10 cellular contexts compared by ENCODE assay signal in the genomic region with DNA sequence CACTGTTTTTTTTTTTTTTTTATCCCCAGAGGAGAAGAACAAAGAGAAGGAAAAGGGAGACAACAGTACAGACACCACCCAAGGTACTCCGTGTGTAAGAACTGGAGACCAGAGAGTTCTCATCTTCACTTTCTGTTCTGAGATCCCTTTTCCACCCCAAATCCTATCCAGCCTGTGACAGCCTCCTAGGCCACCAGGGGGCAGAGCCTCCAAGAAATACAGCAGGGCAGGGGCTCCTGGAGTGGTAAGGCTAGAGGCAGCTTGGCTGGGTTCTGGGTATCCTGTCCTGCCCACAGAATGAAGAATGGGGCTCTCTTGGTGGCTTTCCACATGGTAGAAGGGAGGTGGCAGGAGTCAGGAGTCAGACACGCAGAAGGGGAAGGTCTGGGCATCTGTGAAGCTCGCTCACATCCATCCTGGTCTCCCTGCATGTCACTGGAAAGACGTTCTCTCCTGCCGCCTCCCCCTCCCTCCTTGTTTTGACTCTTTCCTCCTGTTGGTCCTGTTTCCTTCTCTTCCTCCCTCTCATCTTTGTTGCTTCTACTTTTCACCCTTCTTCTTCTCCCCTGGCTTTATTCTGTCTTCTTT. TPM values are rescaled to one million over a fixed set of nuclear protein-coding genes. Genes with fewer than 3 reads are reported as not detected.
A peak's percentile ranks its signal among the peaks of the same experiment; 100 is the strongest.
DNase-seq lines count a peak whose midpoint lies in the region; ATAC-seq and TF ChIP-seq lines count a peak whose summit lies in the region.
"Had no signal": no experiment of that assay in that cellular context is flagged by ENCODE, and none has a peak within 500 bp of the region (broad histone marks: within the 10 kb centered on the region; RNA-seq: fewer than 3 reads in every experiment).

No MANE protein-coding gene starts in this region.

- H3K27me3 ChIP-seq in CD8-positive, alpha-beta T cell (ENCODE audit: insufficient read depth, low read length) = no peaks in the 10 kb centered on the region

- H3K27ac Mint-ChIP-seq in CD8-positive, alpha-beta T cell = no peak overlapping the region
- no peak overlapping the region for H3K27ac Mint-ChIP-seq in HFFc6
- H3K27ac Mint-ChIP-seq in activated T-helper 2 cell treated with anti-CD3 and anti-CD28 coated beads, Interferon-gamma antibody, Interleukin-2, Interleukin-4, amounts not matched to agents 10 μg/mL and 5 μg/mL and 100 μg/mL, durations not matched to agents 14 hours and 24 hours and 36 hours = no peak overlapping the region
- H3K27ac Mint-ChIP-seq: IgD-negative memory B cell had no signal

- no peaks in the 10 kb centered on the region for H3K9me3 ChIP-seq in CD8-positive, alpha-beta T cell (ENCODE audit: low read length)

- POLR2A ChIA-PET in CD8-positive, alpha-beta T cell (lab: Charles Lee) = no interaction called here

- no peaks in the 10 kb centered on the region for H3K4me1 Mint-ChIP-seq in CD8-positive, alpha-beta T cell (ENCODE audit: low read depth)
- peaks cover 25% of the 10 kb centered on the region for H3K4me1 Mint-ChIP-seq in HFFc6 (ENCODE audit: low read depth)
- peaks cover 5% of the 10 kb centered on the region for H3K4me1 Mint-ChIP-seq in activated T-helper 2 cell treated with anti-CD3 and anti-CD28 coated beads, Interferon-gamma antibody, Interleukin-2, Interleukin-4, amounts not matched to agents 10 μg/mL and 5 μg/mL and 100 μg/mL, durations not matched to agents 14 hours and 24 hours and 36 hours (ENCODE audit: low read depth)
- H3K4me1 Mint-ChIP-seq: IgD-negative memory B cell had no signal

- no peaks in the 10 kb centered on the region for H3K27me3 Mint-ChIP-seq in CD8-positive, alpha-beta T cell (ENCODE audit: low read depth)
- no peaks in the 10 kb centered on the region; the same call in none of the 2 replicates for H3K27me3 Mint-ChIP-seq in HFFc6 (ENCODE audit: insufficient read depth)
- H3K27me3 Mint-ChIP-seq in activated T-helper 2 cell treated with anti-CD3 and anti-CD28 coated beads, Interferon-gamma antibody, Interleukin-2, Interleukin-4, amounts not matched to agents 10 μg/mL and 5 μg/mL and 100 μg/mL, durations not matched to agents 14 hours and 24 hours and 36 hours (ENCODE audit: low read depth) = no peaks in the 10 kb centered on the region
- H3K27me3 Mint-ChIP-seq: IgD-negative memory B cell had no signal

- no peak overlapping the region for H3K4me3 Mint-ChIP-seq in CD8-positive, alpha-beta T cell
- no peak overlapping the region for H3K4me3 Mint-ChIP-seq in HFFc6
- H3K4me3 Mint-ChIP-seq in activated T-helper 2 cell treated with anti-CD3 and anti-CD28 coated beads, Interferon-gamma antibody, Interleukin-2, Interleukin-4, amounts not matched to agents 10 μg/mL and 5 μg/mL and 100 μg/mL, durations not matched to agents 14 hours and 24 hours and 36 hours (ENCODE audit: low read depth) = no peak overlapping the region

- no peak overlapping the region for H3K4me3 ChIP-seq in CD8-positive, alpha-beta T cell (ENCODE audit: low read depth, low read length)
- no peak overlapping the region for H3K4me3 ChIP-seq in retinal pigment epithelial cell (ENCODE audit: low read length)

- intact Hi-C loops in CD8-positive, alpha-beta T cell (cut with DNase I, micrococcal nuclease) = loop anchor here (1.0 to 2.0 kb wide), 3 partner anchors 46 to 496 kb away; no protein-coding TSS in a partner anchor
- intact Hi-C loops in activated T-helper 2 cell treated with anti-CD3 and anti-CD28 coated beads, Interferon-gamma antibody, Interleukin-2, Interleukin-4, amounts not matched to agents 10 μg/mL and 5 μg/mL and 100 μg/mL, durations not matched to agents 14 hours and 24 hours and 36 hours (cut with micrococcal nuclease) = loop anchor here (1.0 to 2.0 kb wide), 2 partner anchors 46 to 497 kb away; no protein-coding TSS in a partner anchor

- no peak overlapping the region for H3K27ac ChIP-seq in CD8-positive, alpha-beta T cell (ENCODE audit: low read depth, low read length)

- CTCF ChIA-PET in CD8-positive, alpha-beta T cell (lab: Charles Lee) = interaction anchor here (0.7 to 4.5 kb wide), 10 partner anchors 8 to 505 kb away, joined by 3 to 38 read pairs (median 4); no protein-coding TSS in a partner anchor

- H3K9me3 Mint-ChIP-seq in CD8-positive, alpha-beta T cell = no peaks in the 10 kb centered on the region
- H3K9me3 Mint-ChIP-seq in HFFc6 = no peaks in the 10 kb centered on the region
- no peaks in the 10 kb centered on the region for H3K9me3 Mint-ChIP-seq in activated T-helper 2 cell treated with anti-CD3 and anti-CD28 coated beads, Interferon-gamma antibody, Interleukin-2, Interleukin-4, amounts not matched to agents 10 μg/mL and 5 μg/mL and 100 μg/mL, durations not matched to agents 14 hours and 24 hours and 36 hours
- H3K9me3 Mint-ChIP-seq: IgD-negative memory B cell had no signal

- H3K36me3 Mint-ChIP-seq in CD8-positive, alpha-beta T cell = peaks cover 65% of the 10 kb centered on the region
- H3K36me3 Mint-ChIP-seq in HFFc6 (ENCODE audit: low read depth) = peaks cover 6% of the 10 kb centered on the region
- peaks cover 73% of the 10 kb centered on the region for H3K36me3 Mint-ChIP-seq in activated T-helper 2 cell treated with anti-CD3 and anti-CD28 coated beads, Interferon-gamma antibody, Interleukin-2, Interleukin-4, amounts not matched to agents 10 μg/mL and 5 μg/mL and 100 μg/mL, durations not matched to agents 14 hours and 24 hours and 36 hours (ENCODE audit: low read depth)

- no peak for TF ChIP-seq CTCF in CD8-positive, alpha-beta T cell (IDR thresholded peaks at IDR 0.05)
- TF ChIP-seq CTCF in HFFc6 (IDR thresholded peaks at IDR 0.05) (peak; percentile 91), retinal pigment epithelial cell (conservative IDR thresholded peaks at IDR 0.05; ENCODE audit: low read depth, low read length) (peak; percentile 91)

- peaks cover 14% of the 10 kb centered on the region for H3K36me3 ChIP-seq in CD8-positive, alpha-beta T cell (ENCODE audit: insufficient read depth, low read length)

- H3K4me1 ChIP-seq in CD8-positive, alpha-beta T cell (ENCODE audit: insufficient read depth, low read length) = no peaks in the 10 kb centered on the region

- peak; percentile 20 to 68 (median 54) for DNase-seq in CD8-positive, alpha-beta T cell
- DNase-seq in HFFc6 (peak; percentile 45), RKO (ENCODE audit: low spot score) (peak; percentile 63), glomerular visceral epithelial cell (ENCODE audit: extremely low spot score) (peak; percentile 37), retinal pigment epithelial cell (ENCODE audit: low read depth) (peak; percentile 4)
- DNase-seq in activated T-helper 2 cell treated with anti-CD3 and anti-CD28 coated beads, Interferon-gamma antibody, Interleukin-2, Interleukin-4, amounts not matched to agents 10 μg/mL and 5 μg/mL and 100 μg/mL, durations not matched to agents 14 hours and 24 hours and 36 hours (ENCODE audit: low spot score) = peak; percentile 38

- peak; percentile 90 for ATAC-seq in CD8-positive, alpha-beta T cell
- ATAC-seq in GM18873 (IDR thresholded peaks at IDR 0.05; ENCODE audit: low FRiP score, unreplicated experiment) (no peak), HG03457 (IDR thresholded peaks at IDR 0.05; ENCODE audit: unreplicated experiment) (no peak)

RNA-seq across cellular contexts. Expression of a gene that starts 12.0 kb away (rescaled TPM):
- 10 to 100 TPM; 23.1 to 24.0 TPM for total RNA-seq in CD8-positive, alpha-beta T cell
- 10 to 100 TPM; 10.4 to 15.5 (median 13.7) TPM for total RNA-seq in HFFc6 (2021; fragmentation: NEBNext Ultra II Directional; extraction: Animal tissue kit (Norgen Biotek cat#: 25700))
- 57.8 and 60.7 TPM in 2 replicates for total RNA-seq in activated T-helper 2 cell treated with anti-CD3 and anti-CD28 coated beads, Interferon-gamma antibody, Interleukin-2, Interleukin-4, amounts not matched to agents 10 μg/mL and 5 μg/mL and 100 μg/mL, durations not matched to agents 14 hours and 24 hours and 36 hours

RNA-seq across cellular contexts. Expression of a gene that starts 13.5 kb away (rescaled TPM):
- not detected for total RNA-seq in CD8-positive, alpha-beta T cell
- total RNA-seq in HFFc6 (2021; fragmentation: NEBNext Ultra II Directional; extraction: Animal tissue kit (Norgen Biotek cat#: 25700)) = not detected
- 1.2 TPM in 1 of 2 replicates, not detected in the other for total RNA-seq in activated T-helper 2 cell treated with anti-CD3 and anti-CD28 coated beads, Interferon-gamma antibody, Interleukin-2, Interleukin-4, amounts not matched to agents 10 μg/mL and 5 μg/mL and 100 μg/mL, durations not matched to agents 14 hours and 24 hours and 36 hours
- total RNA-seq: skeletal muscle tissue had no signal

RNA-seq across cellular contexts. Expression of a gene that starts 33.1 kb away (rescaled TPM):
- total RNA-seq in CD8-positive, alpha-beta T cell = 1 to 10 TPM; 8.0 to 9.0 TPM
- 10 to 100 TPM in 5 of 6 experiments, 1 to 10 TPM in 1; 8.5 to 20.0 (median 15.8) TPM for total RNA-seq in HFFc6 (2021; fragmentation: NEBNext Ultra II Directional; extraction: Animal tissue kit (Norgen Biotek cat#: 25700))
- 20.2 and 28.7 TPM in 2 replicates for total RNA-seq in activated T-helper 2 cell treated with anti-CD3 and anti-CD28 coated beads, Interferon-gamma antibody, Interleukin-2, Interleukin-4, amounts not matched to agents 10 μg/mL and 5 μg/mL and 100 μg/mL, durations not matched to agents 14 hours and 24 hours and 36 hours

RNA-seq across cellular contexts. Expression of a gene that starts 47.3 kb away (rescaled TPM):
- 10 to 100 TPM; 14.7 to 19.2 TPM for total RNA-seq in CD8-positive, alpha-beta T cell
- 10 to 100 TPM; 19.8 to 24.4 (median 22.2) TPM for total RNA-seq in HFFc6 (2021; fragmentation: NEBNext Ultra II Directional; extraction: Animal tissue kit (Norgen Biotek cat#: 25700))
- 26.4 and 28.3 TPM in 2 replicates for total RNA-seq in activated T-helper 2 cell treated with anti-CD3 and anti-CD28 coated beads, Interferon-gamma antibody, Interleukin-2, Interleukin-4, amounts not matched to agents 10 μg/mL and 5 μg/mL and 100 μg/mL, durations not matched to agents 14 hours and 24 hours and 36 hours

RNA-seq across cellular contexts. Expression of a gene that starts 49.9 kb away (rescaled TPM):
- total RNA-seq in CD8-positive, alpha-beta T cell = 1 to 10 TPM; 3.8 TPM
- 10 to 100 TPM in 5 of 6 experiments, 1 to 10 TPM in 1; 9.3 to 43.4 (median 36.0) TPM for total RNA-seq in HFFc6 (2021; fragmentation: NEBNext Ultra II Directional; extraction: Animal tissue kit (Norgen Biotek cat#: 25700))
- 1.5 and 2.5 TPM in 2 replicates for total RNA-seq in activated T-helper 2 cell treated with anti-CD3 and anti-CD28 coated beads, Interferon-gamma antibody, Interleukin-2, Interleukin-4, amounts not matched to agents 10 μg/mL and 5 μg/mL and 100 μg/mL, durations not matched to agents 14 hours and 24 hours and 36 hours

Comparison
In these comparisons a context has a peak if more than half of its experiments do, and no peak if none do; other contexts are left out.
1. DNase-seq: peak in every context shown above with its lines; median percentile 63 in RKO; 54 in CD8-positive, alpha-beta T cell; 45 in HFFc6; 38 in activated T-helper 2 cell treated with anti-CD3 and anti-CD28 coated beads, Interferon-gamma antibody, Interleukin-2, Interleukin-4, amounts not matched to agents 10 μg/mL and 5 μg/mL and 100 μg/mL, durations not matched to agents 14 hours and 24 hours and 36 hours; 37 in glomerular visceral epithelial cell; 4 in retinal pigment epithelial cell.